23 cellular contexts compared by ENCODE assay signal in the genomic region with DNA sequence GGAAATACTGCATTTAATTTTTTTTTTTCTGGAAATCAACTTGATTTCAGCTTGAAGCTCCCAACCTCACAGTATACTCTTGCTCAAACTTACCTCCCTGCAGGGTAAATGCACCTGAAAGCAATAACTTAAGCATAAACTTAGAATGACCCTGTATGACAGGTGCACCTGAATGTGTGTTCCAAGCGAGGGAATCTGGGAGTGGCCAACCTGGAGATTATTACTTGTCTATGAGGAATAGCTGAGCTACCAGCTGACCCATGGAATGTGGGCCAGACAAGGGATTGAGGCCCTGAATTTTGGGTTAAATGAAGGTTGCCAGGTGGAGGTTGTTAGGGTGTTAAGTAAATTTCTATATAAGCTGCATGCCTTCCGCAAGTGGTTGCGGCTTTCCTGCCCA.
DNase-seq lines count a peak whose midpoint lies in the region; ATAC-seq and TF ChIP-seq lines count a peak whose summit lies in the region.
"Had no signal": no experiment of that assay in that cellular context is flagged by ENCODE, and none has a peak within 500 bp of the region (broad histone marks: within the 10 kb centered on the region; RNA-seq: fewer than 3 reads in every experiment).

No MANE protein-coding gene starts in this region.

- H3K79me2 ChIP-seq in Karpas-422 (ENCODE audit: low read length) = no peaks in the 10 kb centered on the region

- H3K36me3 ChIP-seq in ascending aorta (no peaks in the 10 kb centered on the region), esophagus (ENCODE audit: control insufficient read depth in 2 of 2, insufficient read depth in 2 of 2, low read length in 1 of 2) (peaks cover 0 to 3% of the 10 kb centered on the region in 2 donors), thoracic aorta (no peaks in the 10 kb centered on the region), Karpas-422 (ENCODE audit: insufficient read depth, low read length) (no peaks in the 10 kb centered on the region)
- no peaks in the 10 kb centered on the region for H3K36me3 ChIP-seq in CD8-positive, alpha-beta memory T cell (ENCODE audit: insufficient read depth, low read length)
- H3K36me3 ChIP-seq: MG63 had no signal

- intact Hi-C loops in ascending aorta (cut with DNase I) = no loop called here

- WGBS in esophagus, 2 donors = 61 to 68% methylated on average over 3 of the region's 3 CpGs

- H2AFZ ChIP-seq in Karpas-422 (ENCODE audit: low read length) = no peak overlapping the region

- POLR2A ChIA-PET in CD8-positive, alpha-beta memory T cell (lab: Charles Lee) = no interaction called here

- no peak overlapping the region for H3K27ac Mint-ChIP-seq in CD8-positive, alpha-beta memory T cell

- H3K4me1 ChIP-seq in ascending aorta (peaks cover 5 to 21% of the 10 kb centered on the region in 2 donors), esophagus (ENCODE audit: control insufficient read depth in 2 of 2, insufficient read depth in 2 of 2, low read length in 1 of 2) (peaks cover 0 to 3% of the 10 kb centered on the region in 2 donors), thoracic aorta (ENCODE audit: control insufficient read depth in 1 of 2, low read depth in 2 of 2) (peaks cover 17 to 40% of the 10 kb centered on the region in 2 donors), Karpas-422 (ENCODE audit: low read length) (no peaks in the 10 kb centered on the region)
- H3K4me1 ChIP-seq in CD8-positive, alpha-beta memory T cell (ENCODE audit: insufficient read depth, low read length) = no peaks in the 10 kb centered on the region

- TF ChIP-seq CTCF in ascending aorta (IDR thresholded peaks at IDR 0.05) (no peak), thoracic aorta (IDR thresholded peaks at IDR 0.05) (no peak)

- no peaks in the 10 kb centered on the region for H3K9me2 ChIP-seq in Karpas-422 (replicated peaks; ENCODE audit: insufficient read depth, low read length)

- H3K4me1 Mint-ChIP-seq in CD8-positive, alpha-beta memory T cell = no peaks in the 10 kb centered on the region

- no peak for DNase-seq in ascending aorta (ENCODE audit: low spot score in 2 of 2)
- DNase-seq in left kidney (ENCODE audit: low read depth, low spot score) = peak; percentile 22
- DNase-seq in thoracic aorta (ENCODE audit: low spot score) = no peak
- DNase-seq in CD8-positive, alpha-beta memory T cell = no peak
- no peak for DNase-seq in SK-N-DZ (ENCODE audit: low spot score)
- no peak for DNase-seq in Karpas-422
- DNase-seq: AML-193, COR-L47, HCEC 1CT, IMR-90, MG63, NCI-H1092, NCI-H146, NCI-H2171 treated with DMSO at 0.1 percent for 48 hours, NCI-H446 treated with DMSO at 0.1 percent for 48 hours, NCI-H748 treated with DMSO at 0.1 percent for 48 hours, OCI-M1, SIG-M5 had no signal

- H3K27me3 Mint-ChIP-seq in CD8-positive, alpha-beta memory T cell = peaks cover 0 to 2% of the 10 kb centered on the region in 2 donors

- ATAC-seq in thoracic aorta (ENCODE audit: insufficient number of reproducible peaks, low FRiP score, low read depth) (no peak), HG03565 (IDR thresholded peaks at IDR 0.05; ENCODE audit: unreplicated experiment) (no peak)
- ATAC-seq: GM23338 had no signal

- no peak overlapping the region for H3K4me3 Mint-ChIP-seq in CD8-positive, alpha-beta memory T cell
- H3K4me3 Mint-ChIP-seq: CD14-positive monocyte, GM23338 had no signal

- H3K27ac ChIP-seq in ascending aorta (peak overlapping the region; percentile 73 to 74), esophagus (ENCODE audit: low read depth in 2 of 2, low read length in 1 of 2) (peak overlapping the region; percentile 59 to 82), thoracic aorta (peak overlapping the region; percentile 85 to 91), Karpas-422 (ENCODE audit: low read length) (no peak overlapping the region)
- H3K27ac ChIP-seq in CD8-positive, alpha-beta memory T cell (ENCODE audit: low read depth, low read length) = no peak overlapping the region
- H3K27ac ChIP-seq: RWPE1 had no signal

- no peak overlapping the region for H3K4me3 ChIP-seq in ascending aorta
- H3K4me3 ChIP-seq in esophagus (ENCODE audit: low read depth in 1 of 2, low read length in 2 of 2) = no peak overlapping the region
- H3K4me3 ChIP-seq in thoracic aorta = no peak overlapping the region
- H3K4me3 ChIP-seq in CD8-positive, alpha-beta memory T cell (ENCODE audit: low read length) = no peak overlapping the region
- no peak overlapping the region for H3K4me3 ChIP-seq in Karpas-422 (ENCODE audit: low read length)
- H3K4me3 ChIP-seq: GM23338, MG63 had no signal

- peaks cover 5 to 31% (median 18%) of the 10 kb centered on the region in 3 donors for H3K36me3 Mint-ChIP-seq in CD8-positive, alpha-beta memory T cell

- H3K27me3 ChIP-seq in ascending aorta = no peaks in the 10 kb centered on the region
- H3K27me3 ChIP-seq in esophagus (ENCODE audit: control insufficient read depth in 1 of 2, insufficient read depth in 2 of 2, low read length in 2 of 2) = no peaks in the 10 kb centered on the region
- H3K27me3 ChIP-seq in thoracic aorta (replicated peaks; ENCODE audit: insufficient read depth) = no peaks in the 10 kb centered on the region
- no peaks in the 10 kb centered on the region for H3K27me3 ChIP-seq in CD8-positive, alpha-beta memory T cell (ENCODE audit: insufficient read depth, low read length, poor library complexity, severe bottlenecking)
- no peaks in the 10 kb centered on the region for H3K27me3 ChIP-seq in Karpas-422 (ENCODE audit: low read length)
- H3K27me3 ChIP-seq: MG63 had no signal

- no peak overlapping the region for H3K9ac ChIP-seq in Karpas-422 (ENCODE audit: low read length)

- H4K20me1 ChIP-seq in Karpas-422 (ENCODE audit: insufficient read depth, low read depth, low read length) = no peaks in the 10 kb centered on the region

- H3K9me3 ChIP-seq in ascending aorta (peaks cover 0 to 10% of the 10 kb centered on the region in 2 donors), esophagus (ENCODE audit: control insufficient read depth in 2 of 2, insufficient read depth in 1 of 2, low read depth in 1 of 2, low read length in 1 of 2) (peaks cover 3 to 4% of the 10 kb centered on the region in 2 donors), thoracic aorta (peaks cover 6% of the 10 kb centered on the region), Karpas-422 (ENCODE audit: low read length) (no peaks in the 10 kb centered on the region)
- no peaks in the 10 kb centered on the region for H3K9me3 ChIP-seq in CD8-positive, alpha-beta memory T cell (ENCODE audit: low read length)
- H3K9me3 ChIP-seq: MG63 had no signal

- CTCF ChIA-PET in CD8-positive, alpha-beta memory T cell (lab: Charles Lee) = interaction anchor here (2.6 kb wide), 1 partner anchor 9 kb away, joined by 9 read pairs; no protein-coding TSS in a partner anchor

- H3K9me3 Mint-ChIP-seq in CD8-positive, alpha-beta memory T cell = peaks cover 10 to 23% (median 16%) of the 10 kb centered on the region in 5 donors

- no peak overlapping the region for H3K4me2 ChIP-seq in Karpas-422 (ENCODE audit: low read depth, low read length, poor library complexity, severe bottlenecking)
- H3K4me2 ChIP-seq: GM23338 had no signal

Comparison
In these comparisons a context has a peak if more than half of its experiments do, and no peak if none do; other contexts are left out.
1. H3K27ac ChIP-seq: peak in ascending aorta (2 of 2), esophagus (2 of 2) and thoracic aorta (2 of 2); none in CD8-positive, alpha-beta memory T cell (single experiment) and Karpas-422 (single experiment).